Comparison of ENCODE assay signal across 11 cellular contexts in the genomic region with DNA sequence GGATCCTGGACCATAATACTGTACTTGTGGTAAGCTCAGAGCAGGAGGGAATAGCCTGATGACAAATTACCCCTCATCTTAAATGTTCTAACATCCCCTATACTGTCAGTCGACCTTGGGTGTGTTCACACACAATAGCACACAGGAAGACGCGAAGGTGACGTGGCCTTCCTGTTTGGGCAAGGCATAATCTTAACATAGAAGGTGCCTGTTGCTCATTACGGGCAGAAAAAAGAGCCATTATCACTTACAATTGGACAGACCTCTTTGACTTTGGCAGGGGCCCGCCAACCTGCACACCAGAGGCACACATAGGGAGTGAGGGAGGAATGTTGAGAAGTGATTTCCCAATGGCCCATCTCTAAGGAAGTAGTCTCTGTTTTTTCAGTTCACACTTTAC.
A peak's percentile ranks its signal among the peaks of the same experiment; 100 is the strongest.
DNase-seq lines count a peak whose midpoint lies in the region; ATAC-seq and TF ChIP-seq lines count a peak whose summit lies in the region.
"Had no signal": no experiment of that assay in that cellular context is flagged by ENCODE, and none has a peak within 500 bp of the region (broad histone marks: within the 10 kb centered on the region; RNA-seq: fewer than 3 reads in every experiment).

No MANE protein-coding gene starts in this region.

- WGBS in adrenal gland, 4 donors: 79 to 82% (median 80%) methylated on average over 6 of the region's 6 CpGs
- WGBS in psoas muscle, 3 donors: 71 to 86% (median 76%) methylated on average over 6 of the region's 6 CpGs

- H3K36me3 Mint-ChIP-seq in activated CD4-positive, alpha-beta memory T cell treated with anti-CD3 and anti-CD28 coated beads, Interleukin-2, amount 10 ng/mL, durations not matched to agents 7 days and 5 days (ENCODE audit: low read depth): peaks cover 41% of the 10 kb centered on the region
- H3K36me3 Mint-ChIP-seq in neural progenitor cell: peaks cover 2% of the 10 kb centered on the region

- peak; percentile 82 for DNase-seq in activated CD4-positive, alpha-beta memory T cell treated with anti-CD3 and anti-CD28 coated beads, Interleukin-2, amount 10 ng/mL, durations not matched to agents 7 days and 5 days
- DNase-seq in adrenal gland (peak in 6 of 7 donors; percentile 30 to 67 (median 34)), psoas muscle (peak; percentile 30 to 54), NCI-H1105 (lab: John Stamatoyannopoulos, UW) (no peak), PC-3 (no peak), neural progenitor cell (ENCODE audit: low spot score) (no peak)
- peak; percentile 46 for DNase-seq in stimulated activated naive CD4-positive, alpha-beta T cell treated with Interleukin-2 at 50 U/mL for 16 hours (lab: John Stamatoyannopoulos, UW)
- DNase-seq: foreskin melanocyte, NCI-H526 treated with DMSO at 0.1 percent for 48 hours, nephron progenitor cell had no signal

- CTCF ChIA-PET in activated CD4-positive, alpha-beta memory T cell treated with anti-CD3 and anti-CD28 coated beads, Interleukin-2, amount 10 ng/mL, durations not matched to agents 7 days and 5 days (lab: Charles Lee): interaction anchor here (0.5 to 2.2 kb wide), 5 partner anchors 23 to 88 kb away, joined by 3 to 6 read pairs (median 4); no protein-coding TSS in a partner anchor
- CTCF ChIA-PET in PC-3 (lab: Charles Lee): no interaction called here

- peak overlapping the region; percentile 96 for H3K27ac Mint-ChIP-seq in activated CD4-positive, alpha-beta memory T cell treated with anti-CD3 and anti-CD28 coated beads, Interleukin-2, amount 10 ng/mL, durations not matched to agents 7 days and 5 days
- no peak overlapping the region for H3K27ac Mint-ChIP-seq in neural progenitor cell
- H3K27ac Mint-ChIP-seq: nephron progenitor cell had no signal

- ATAC-seq in psoas muscle: peak in 3 of 4 donors; percentile 24 to 52 (median 44)
- ATAC-seq in HG03280 (IDR thresholded peaks at IDR 0.05; ENCODE audit: unreplicated experiment): no peak
- ATAC-seq in PC-3: no peak

- H3F3A ChIP-seq in PC-3 (ENCODE audit: low read length, unreplicated experiment): no peaks in the 10 kb centered on the region
- peaks cover 23% of the 10 kb centered on the region for H3F3A ChIP-seq in neural progenitor cell (ENCODE audit: low read depth)

- BruUV-seq in PC-3 (replicated peaks; lab: Mats Ljungman, UMichigan): no TSS peak

- H3K4me3 Mint-ChIP-seq in activated CD4-positive, alpha-beta memory T cell treated with anti-CD3 and anti-CD28 coated beads, Interleukin-2, amount 10 ng/mL, durations not matched to agents 7 days and 5 days: peak overlapping the region; percentile 1
- no peak overlapping the region for H3K4me3 Mint-ChIP-seq in neural progenitor cell
- H3K4me3 Mint-ChIP-seq: nephron progenitor cell had no signal

- H3K4me1 ChIP-seq in adrenal gland (replicated peaks in 1 of 2): no peaks in the 10 kb centered on the region
- no peaks in the 10 kb centered on the region for H3K4me1 ChIP-seq in psoas muscle
- H3K4me1 ChIP-seq in PC-3 (ENCODE audit: insufficient read depth, low read length): no peaks in the 10 kb centered on the region
- H3K4me1 ChIP-seq in neural progenitor cell: peaks cover 34% of the 10 kb centered on the region

- H3K4me2 ChIP-seq in PC-3 (ENCODE audit: low read length) (no peak overlapping the region), neural progenitor cell (no peak overlapping the region)

- peak overlapping the region in 2 of 5 donors; percentile 28 to 39 for H3K27ac ChIP-seq in adrenal gland
- H3K27ac ChIP-seq in psoas muscle: peak overlapping the region; percentile 50
- no peak overlapping the region for H3K27ac ChIP-seq in PC-3 (ENCODE audit: low read length)
- H3K27ac ChIP-seq in neural progenitor cell: no peak overlapping the region

- H3K27me3 Mint-ChIP-seq in activated CD4-positive, alpha-beta memory T cell treated with anti-CD3 and anti-CD28 coated beads, Interleukin-2, amount 10 ng/mL, durations not matched to agents 7 days and 5 days: no peaks in the 10 kb centered on the region
- peaks cover 2% of the 10 kb centered on the region for H3K27me3 Mint-ChIP-seq in neural progenitor cell (ENCODE audit: insufficient read depth, low read depth)

- no peak for TF ChIP-seq POLR2A in adrenal gland (IDR thresholded peaks at IDR 0.05)

- POLR2A ChIA-PET in activated CD4-positive, alpha-beta memory T cell treated with anti-CD3 and anti-CD28 coated beads, Interleukin-2, amount 10 ng/mL, durations not matched to agents 7 days and 5 days (lab: Charles Lee): interaction anchor here (1.0 to 1.5 kb wide), 4 partner anchors 88 to 314 kb away, joined by 4 to 7 read pairs (median 6); no protein-coding TSS in a partner anchor
- POLR2A ChIA-PET in PC-3 (lab: Charles Lee; ENCODE audit: unreplicated experiment): no interaction called here

- peaks cover 0 to 6% (median 0%) of the 10 kb centered on the region in 3 donors for H3K9me3 ChIP-seq in adrenal gland (replicated peaks in 1 of 3)
- no peaks in the 10 kb centered on the region for H3K9me3 ChIP-seq in psoas muscle
- no peaks in the 10 kb centered on the region for H3K9me3 ChIP-seq in PC-3 (ENCODE audit: low read length)
- no peaks in the 10 kb centered on the region for H3K9me3 ChIP-seq in neural progenitor cell (ENCODE audit: low read depth)

- H3K9me3 Mint-ChIP-seq in activated CD4-positive, alpha-beta memory T cell treated with anti-CD3 and anti-CD28 coated beads, Interleukin-2, amount 10 ng/mL, durations not matched to agents 7 days and 5 days: peaks cover 10% of the 10 kb centered on the region
- H3K9me3 Mint-ChIP-seq in neural progenitor cell: no peaks in the 10 kb centered on the region
- H3K9me3 Mint-ChIP-seq: nephron progenitor cell had no signal

- H3K36me3 ChIP-seq in adrenal gland (replicated peaks in 1 of 2): no peaks in the 10 kb centered on the region
- no peaks in the 10 kb centered on the region for H3K36me3 ChIP-seq in psoas muscle (ENCODE audit: insufficient read depth in 1 of 2, low read depth in 1 of 2)
- H3K36me3 ChIP-seq in PC-3 (ENCODE audit: low read depth, low read length): no peaks in the 10 kb centered on the region
- H3K36me3 ChIP-seq in neural progenitor cell: no peaks in the 10 kb centered on the region

- no peaks in the 10 kb centered on the region for H3K9me2 ChIP-seq in PC-3 (replicated peaks; ENCODE audit: low read length)

- H4K20me1 ChIP-seq in PC-3 (ENCODE audit: low read length) (no peaks in the 10 kb centered on the region), neural progenitor cell (ENCODE audit: low read depth) (peaks cover 30% of the 10 kb centered on the region)

- no peaks in the 10 kb centered on the region for H3K79me2 ChIP-seq in PC-3 (ENCODE audit: low read length)
- H3K79me2 ChIP-seq in neural progenitor cell (ENCODE audit: low read depth): no peaks in the 10 kb centered on the region

- H3K4me3 ChIP-seq in adrenal gland (no peak overlapping the region), psoas muscle (no peak overlapping the region), PC-3 (ENCODE audit: low read length) (no peak overlapping the region), neural progenitor cell (no peak overlapping the region)

- TF ChIP-seq CTCF in adrenal gland (IDR thresholded peaks at IDR 0.05) (no peak), psoas muscle (IDR thresholded peaks at IDR 0.05) (no peak), PC-3 (conservative IDR thresholded peaks at IDR 0.05; ENCODE audit: low read depth, low read length) (no peak), neural progenitor cell (IDR thresholded peaks at IDR 0.05) (no peak)

- H2AFZ ChIP-seq in PC-3 (ENCODE audit: low read length) (no peak overlapping the region), neural progenitor cell (replicated peaks) (no peak overlapping the region)

- H3K9ac ChIP-seq in PC-3 (ENCODE audit: low read length) (no peak overlapping the region), neural progenitor cell (no peak overlapping the region)

- H3K4me1 Mint-ChIP-seq in activated CD4-positive, alpha-beta memory T cell treated with anti-CD3 and anti-CD28 coated beads, Interleukin-2, amount 10 ng/mL, durations not matched to agents 7 days and 5 days: peaks cover 30% of the 10 kb centered on the region
- peaks cover 19% of the 10 kb centered on the region for H3K4me1 Mint-ChIP-seq in neural progenitor cell
- H3K4me1 Mint-ChIP-seq: nephron progenitor cell had no signal

- intact Hi-C loops in adrenal gland (cut with DNase I): no loop called here
- intact Hi-C loops in psoas muscle (cut with DNase I): no loop called here
- intact Hi-C loops in PC-3 (cut with micrococcal nuclease): no loop called here

- H3K27me3 ChIP-seq in adrenal gland (no peaks in the 10 kb centered on the region), psoas muscle (ENCODE audit: insufficient read depth in 3 of 3, low read length in 2 of 3) (no peaks in the 10 kb centered on the region), PC-3 (ENCODE audit: low read length) (no peaks in the 10 kb centered on the region), neural progenitor cell (no peaks in the 10 kb centered on the region)

Comparison
In these comparisons a context has a peak if more than half of its experiments do, and no peak if none do; other contexts are left out.
1. DNase-seq: peak in activated CD4-positive, alpha-beta memory T cell treated with anti-CD3 and anti-CD28 coated beads, Interleukin-2, amount 10 ng/mL, durations not matched to agents 7 days and 5 days (single experiment), adrenal gland (6 of 7), psoas muscle (2 of 2) and stimulated activated naive CD4-positive, alpha-beta T cell treated with Interleukin-2 at 50 U/mL for 16 hours (single experiment); none in NCI-H1105 (single experiment), PC-3 (single experiment) and neural progenitor cell (single experiment).
2. ATAC-seq: peak in psoas muscle (3 of 4); none in HG03280 (single experiment) and PC-3 (single experiment).